30 cellular contexts compared by ENCODE assay signal in genomic region chr10:6707329-6707728, GRCh38.
"Had no signal": no experiment of that assay in that cellular context is flagged by ENCODE, and none has a peak within 500 bp of the region (broad histone marks: within the 10 kb centered on the region; RNA-seq: fewer than 3 reads in every experiment).

No MANE protein-coding gene starts in this region.

- FAIRE-seq: bronchial epithelial cell, TTC549 had no signal

- DNase-seq: activated B cell treated with CpG ODN at 0.5 μM for 24 hours; activated CD4-positive, alpha-beta memory T cell treated with anti-CD3 and anti-CD28 coated beads, Interleukin-2, amount 10 ng/mL, durations not matched to agents 7 days and 5 days; activated CD4-positive, alpha-beta T cell treated with anti-CD3 and anti-CD28 coated beads for 4 hours; activated CD4-positive, alpha-beta T cell treated with anti-CD3 and anti-CD28 coated beads, Interleukin-2, amount 10 ng/mL, durations not matched to agents 24 days and 14 days; activated CD4-positive, alpha-beta T cell treated with anti-CD3 and anti-CD28 coated beads, Interleukin-2, amount 50 U/mL, for 48 hours; activated CD4-positive, CD25-positive, alpha-beta regulatory T cell treated with anti-CD3 and anti-CD28 coated beads, Interleukin-2, amount 50 U/mL, for 72 hours; activated CD8-positive, alpha-beta memory T cell treated with anti-CD3 and anti-CD28 coated beads for 24 hours; activated CD8-positive, alpha-beta memory T cell treated with anti-CD3 and anti-CD28 coated beads, Interleukin-2, amount 10 ng/mL, durations not matched to agents 7 days and 5 days; activated CD8-positive, alpha-beta memory T cell treated with anti-CD3 and anti-CD28 coated beads, Interleukin-2, amount 50 U/mL, for 48 hours; activated CD8-positive, alpha-beta T cell treated with anti-CD3 and anti-CD28 coated beads, Interleukin-2, amount 10 ng/mL, durations not matched to agents 7 days and 5 days; activated effector memory CD4-positive, alpha-beta T cell treated with Interleukin-2 at 50 U/mL for 16 hours; activated gamma-delta T cell; activated naive CD4-positive, alpha-beta T cell treated with anti-CD3 and anti-CD28 coated beads, Interleukin-2, amount 10 ng/mL, durations not matched to agents 7 days and 5 days; activated naive CD4-positive, alpha-beta T cell treated with Interleukin-2 at 50 U/mL for 16 hours; activated naive CD8-positive, alpha-beta T cell treated with anti-CD3 and anti-CD28 coated beads, Interleukin-2, amount 10 ng/mL, durations not matched to agents 7 days and 5 days; activated naive CD8-positive, alpha-beta T cell treated with anti-CD3 and anti-CD28 coated beads, Interleukin-2, amount 50 U/mL, for 24 hours; activated T-cell treated with anti-CD3 and anti-CD28 coated beads, Interleukin-2, amount 50 U/mL, for 24 hours; activated T-cell treated with anti-CD3 and anti-CD28 coated beads, Interleukin-2, amount 50 U/mL, for 48 hours; amygdala; anterior cingulate cortex; caudate nucleus; cerebellar nuclear complex; T-helper 1 cell; T-helper 2 cell; T-helper 9 cell had no signal

- H3K36me3 ChIP-seq: ascending aorta, cardiac muscle cell had no signal

- ATAC-seq: activated CD8-positive, alpha-beta memory T cell treated with anti-CD3 and anti-CD28 coated beads, Interleukin-2, amount 10 ng/mL, durations not matched to agents 7 days and 5 days; activated CD8-positive, alpha-beta T cell treated with anti-CD3 and anti-CD28 coated beads, Interleukin-2, amount 10 ng/mL, durations not matched to agents 7 days and 5 days; activated naive CD8-positive, alpha-beta T cell treated with anti-CD3 and anti-CD28 coated beads, Interleukin-2, amount 50 U/mL, for 24 hours had no signal

- H3K4me3 ChIP-seq: ascending aorta, cardiac muscle cell had no signal

- H3K4me1 ChIP-seq: ascending aorta had no signal

- H3K27me3 ChIP-seq: ascending aorta, cardiac muscle cell had no signal

- H3K27ac ChIP-seq: ascending aorta, cardiac muscle cell, VCaP had no signal

- H3K9me3 ChIP-seq: ascending aorta had no signal
